ENCODE assay signal across 8 cellular contexts in genomic region chr10:73495226-73495883, GRCh38. TPM values are rescaled to one million over a fixed set of nuclear protein-coding genes. Genes with fewer than 3 reads are reported as not detected.
DNase-seq lines count a peak whose midpoint lies in the region; TF ChIP-seq lines count a peak whose summit lies in the region.

No MANE protein-coding gene starts in this region.

- no peaks in the 10 kb centered on the region for H3K27me3 Mint-ChIP-seq in activated naive CD4-positive, alpha-beta T cell treated with anti-CD3 and anti-CD28 coated beads, Interleukin-2, amount 10 ng/mL, durations not matched to agents 7 days and 5 days

- H3K79me2 ChIP-seq in GM23248 (ENCODE audit: insufficient read depth): peaks cover 58% of the 10 kb centered on the region

- H3K36me3 Mint-ChIP-seq in activated naive CD4-positive, alpha-beta T cell treated with anti-CD3 and anti-CD28 coated beads, Interleukin-2, amount 10 ng/mL, durations not matched to agents 7 days and 5 days: peaks cover 30% of the 10 kb centered on the region

- H3K27ac ChIP-seq in GM23248 (peak overlapping the region; percentile 94), KOPT-K1 (ENCODE audit: low read depth, low read length, poor library complexity, severe bottlenecking) (peak overlapping the region; percentile 86), ovary (peak overlapping the region; percentile 87 to 95), thymus (ENCODE audit: low read depth) (peak overlapping the region; percentile 97)

- intact Hi-C loops in ovary (cut with DNase I): no loop called here

- no peaks in the 10 kb centered on the region; the same call in 1 of the 2 replicates for H3K36me3 ChIP-seq in GM23248 (ENCODE audit: low read depth)
- no peaks in the 10 kb centered on the region for H3K36me3 ChIP-seq in KOPT-K1 (ENCODE audit: insufficient read depth, low read length)
- H3K36me3 ChIP-seq in ovary: no peaks in the 10 kb centered on the region
- peaks cover 4% of the 10 kb centered on the region for H3K36me3 ChIP-seq in thymus (ENCODE audit: control insufficient read depth, insufficient read depth)

- peak overlapping the region; percentile 93 for H3K4me3 Mint-ChIP-seq in activated naive CD4-positive, alpha-beta T cell treated with anti-CD3 and anti-CD28 coated beads, Interleukin-2, amount 10 ng/mL, durations not matched to agents 7 days and 5 days

- peak overlapping the region; percentile 97 for H3K27ac Mint-ChIP-seq in activated naive CD4-positive, alpha-beta T cell treated with anti-CD3 and anti-CD28 coated beads, Interleukin-2, amount 10 ng/mL, durations not matched to agents 7 days and 5 days

- H3K4me1 Mint-ChIP-seq in activated naive CD4-positive, alpha-beta T cell treated with anti-CD3 and anti-CD28 coated beads, Interleukin-2, amount 10 ng/mL, durations not matched to agents 7 days and 5 days: peaks cover 48% of the 10 kb centered on the region

- H3K9me3 ChIP-seq in GM23248 (ENCODE audit: low read depth) (no peaks in the 10 kb centered on the region), KOPT-K1 (ENCODE audit: insufficient read depth, low read length, poor library complexity, severe bottlenecking) (no peaks in the 10 kb centered on the region), ovary (no peaks in the 10 kb centered on the region), thymus (ENCODE audit: control insufficient read depth) (no peaks in the 10 kb centered on the region)

- in situ Hi-C loops in GM23248 (cut with MboI) (no loop called here), SK-MEL-5 (cut with HindIII; ENCODE audit: low pct_unique_long_range_greater_than_20kb, low sequenced_read_pairs) (no loop called here)

- whole genome bisulfite sequencing in GM23248 (ENCODE audit: low coverage in 1 of 2, low lambda C conversion rate in 2 of 2, missing lambda C conversion rate in 2 of 2), 2 experiments: 0 to 1% methylated on average over 39 to 44 of the region's 55 CpGs
- 0 to 1% (median 0%) methylated on average over 43 to 55 of the region's 55 CpGs for WGBS in ovary, 3 donors
- WGBS in thymus: under 1% methylated on average over 55 of the region's 55 CpGs

- CTCF ChIA-PET in activated naive CD4-positive, alpha-beta T cell treated with anti-CD3 and anti-CD28 coated beads, Interleukin-2, amount 10 ng/mL, durations not matched to agents 7 days and 5 days (lab: Charles Lee): interaction anchor here (0.6 to 1.2 kb wide), 4 partner anchors 13 to 149 kb away, joined by 3 read pairs; no protein-coding TSS in a partner anchor

- peak; percentile 20 for TF ChIP-seq POLR2A in ovary (IDR thresholded peaks at IDR 0.05)

- peak overlapping the region; percentile 98 for H3K4me2 ChIP-seq in GM23248 (ENCODE audit: unreplicated experiment)

- no peaks in the 10 kb centered on the region for H3K9me2 ChIP-seq in GM23248 (ENCODE audit: insufficient read depth)

- H3K4me1 ChIP-seq in GM23248 (ENCODE audit: insufficient read depth): peaks cover 30% of the 10 kb centered on the region
- peaks cover 6% of the 10 kb centered on the region for H3K4me1 ChIP-seq in ovary (ENCODE audit: insufficient read depth)
- H3K4me1 ChIP-seq in thymus (ENCODE audit: control insufficient read depth, insufficient read depth, low read length): peaks cover 12% of the 10 kb centered on the region

- H3K9ac ChIP-seq in GM23248: peak overlapping the region; percentile 97

- H3K4me3 ChIP-seq in GM23248: peak overlapping the region; percentile 92
- H3K4me3 ChIP-seq in ovary: peak overlapping the region; percentile 56
- peak overlapping the region; percentile 98 for H3K4me3 ChIP-seq in thymus (ENCODE audit: low read length)

- TF ChIP-seq EP300 in ovary (IDR thresholded peaks at IDR 0.05): no peak

- H4K20me1 ChIP-seq in GM23248 (ENCODE audit: insufficient read depth): no peaks in the 10 kb centered on the region

- no peak for TF ChIP-seq CTCF in ovary (IDR thresholded peaks at IDR 0.05)

- H3K27me3 ChIP-seq in GM23248 (replicated peaks; ENCODE audit: insufficient read depth) (no peaks in the 10 kb centered on the region), ovary (no peaks in the 10 kb centered on the region), thymus (ENCODE audit: control insufficient read depth, insufficient read depth) (no peaks in the 10 kb centered on the region)

- H3K9me3 Mint-ChIP-seq in activated naive CD4-positive, alpha-beta T cell treated with anti-CD3 and anti-CD28 coated beads, Interleukin-2, amount 10 ng/mL, durations not matched to agents 7 days and 5 days: no peaks in the 10 kb centered on the region

- DNase-seq in GDM1 (lab: John Stamatoyannopoulos, UW) (peak; percentile 89), GM23248 (peak; percentile 93), SK-MEL-5 (ENCODE audit: low read depth, low spot score) (peak; percentile 74), globus pallidus (ENCODE audit: low spot score) (peak; percentile 79), ovary (peak; percentile 74 to 83 (median 76))
- DNase-seq in activated naive CD4-positive, alpha-beta T cell treated with anti-CD3 and anti-CD28 coated beads, Interleukin-2, amount 10 ng/mL, durations not matched to agents 7 days and 5 days: peak; percentile 95

- peak overlapping the region; percentile 65 for H2AFZ ChIP-seq in GM23248

- peaks cover 27% of the 10 kb centered on the region for H3F3A ChIP-seq in GM23248 (ENCODE audit: insufficient read depth)

RNA-seq across cellular contexts. Expression of gene PPP3CB, which starts 0.5 kb away (rescaled TPM):
- 29.5 and 37.6 TPM in 2 replicates for total RNA-seq in GM23248 (2014; rRNA removed; shearing (Covaris generic))
- polyA plus RNA-seq in GM23248 (2016; fragmentation: Nextera tagmentation; extraction: Ambion mirVana) (21.2 and 23.7 TPM in 2 replicates), ovary (10 to 100 TPM; 31.2 to 78.2 TPM), thymus (49.4 TPM)
- total RNA-seq in SK-MEL-5 (2014; rRNA removed; shearing (Covaris generic)): 9.2 and 10.3 TPM in 2 replicates
- polyA plus RNA-seq in SK-MEL-5 (2015; cell fraction: cytosol; rRNA removed): 19.3 and 25.2 TPM in 2 replicates
- polyA plus RNA-seq in SK-MEL-5 (2015; cell fraction: nucleus; rRNA removed): 25.0 and 25.5 TPM in 2 replicates
- 10 to 100 TPM; 36.8 to 59.9 (median 55.0) TPM for total RNA-seq in ovary

Comparison
In these comparisons a context has a peak if more than half of its experiments do, and no peak if none do; other contexts are left out.
1. Peak in every context shown above with its lines: DNase-seq, H3K4me3 ChIP-seq and H3K27ac ChIP-seq.